Comparison of ENCODE assay signal across 14 cellular contexts in genomic region chr16:73143681-73144370, GRCh38.
DNase-seq lines count a peak whose midpoint lies in the region; ATAC-seq lines count a peak whose summit lies in the region.
"Had no signal": no experiment of that assay in that cellular context is flagged by ENCODE, and none has a peak within 500 bp of the region (broad histone marks: within the 10 kb centered on the region; RNA-seq: fewer than 3 reads in every experiment).

No MANE protein-coding gene starts in this region.

- peaks cover 6% of the 10 kb centered on the region for H3K9me3 Mint-ChIP-seq in stimulated activated effector memory CD8-positive, alpha-beta T cell treated with anti-CD3 and anti-CD28 coated beads, Interleukin-12 subunit alpha, Interleukin-12 subunit beta, amount 100 ng/mL, for 72 hours
- H3K9me3 Mint-ChIP-seq: memory B cell; stimulated activated naive CD8-positive, alpha-beta T cell treated with anti-CD3 and anti-CD28 coated beads, Interleukin-15, Interleukin-2, amounts not matched to agents 100 ng/mL and 50 ng/mL, for 24 hours had no signal

- H3K4me1 Mint-ChIP-seq in stimulated activated effector memory CD8-positive, alpha-beta T cell treated with anti-CD3 and anti-CD28 coated beads, Interleukin-12 subunit alpha, Interleukin-12 subunit beta, amount 100 ng/mL, for 72 hours: no peaks in the 10 kb centered on the region
- H3K4me1 Mint-ChIP-seq: memory B cell had no signal

- ATAC-seq in left cardiac atrium: peak; percentile 24 to 41
- no peak for ATAC-seq in stimulated activated effector memory CD8-positive, alpha-beta T cell treated with anti-CD3 and anti-CD28 coated beads, Interleukin-12 subunit alpha, Interleukin-12 subunit beta, amount 100 ng/mL, for 72 hours

- H3K27me3 ChIP-seq in adipocyte (replicated peaks; ENCODE audit: control insufficient read depth, insufficient read depth, low read length) (peaks cover 3% of the 10 kb centered on the region), rectal smooth muscle tissue (ENCODE audit: control insufficient read depth, insufficient read depth, low read length) (no peaks in the 10 kb centered on the region)
- H3K27me3 ChIP-seq: adrenal gland had no signal

- no peaks in the 10 kb centered on the region for H3K9me3 ChIP-seq in adipocyte (ENCODE audit: control insufficient read depth, low read length)
- H3K9me3 ChIP-seq: adrenal gland had no signal

- no peak overlapping the region for H3K27ac ChIP-seq in rectal smooth muscle tissue (ENCODE audit: low read depth, low read length)

- no peaks in the 10 kb centered on the region for H3K36me3 Mint-ChIP-seq in stimulated activated effector memory CD8-positive, alpha-beta T cell treated with anti-CD3 and anti-CD28 coated beads, Interleukin-12 subunit alpha, Interleukin-12 subunit beta, amount 100 ng/mL, for 72 hours
- H3K36me3 Mint-ChIP-seq: memory B cell had no signal

- H3K36me3 ChIP-seq in adipocyte (ENCODE audit: control insufficient read depth, insufficient read depth, low read length, severe bottlenecking) (no peaks in the 10 kb centered on the region), rectal smooth muscle tissue (ENCODE audit: control insufficient read depth, insufficient read depth, low read length) (no peaks in the 10 kb centered on the region)
- H3K36me3 ChIP-seq: adrenal gland had no signal

- peaks cover 11% of the 10 kb centered on the region for H3K4me1 ChIP-seq in adipocyte (ENCODE audit: control insufficient read depth, insufficient read depth, low read length)
- H3K4me1 ChIP-seq in rectal smooth muscle tissue (ENCODE audit: control insufficient read depth, insufficient read depth, low read length): no peaks in the 10 kb centered on the region

- no peak overlapping the region for H3K27ac Mint-ChIP-seq in stimulated activated effector memory CD8-positive, alpha-beta T cell treated with anti-CD3 and anti-CD28 coated beads, Interleukin-12 subunit alpha, Interleukin-12 subunit beta, amount 100 ng/mL, for 72 hours
- H3K27ac Mint-ChIP-seq: memory B cell; stimulated activated naive CD8-positive, alpha-beta T cell treated with anti-CD3 and anti-CD28 coated beads, Interleukin-15, Interleukin-2, amounts not matched to agents 100 ng/mL and 50 ng/mL, for 24 hours had no signal

- H3K4me3 ChIP-seq in adipocyte (ENCODE audit: low read length) (peak overlapping the region; percentile 69), rectal smooth muscle tissue (ENCODE audit: low read length) (peak overlapping the region; percentile 17)

- intact Hi-C loops in left cardiac atrium (cut with DNase I): no loop called here

- H3K4me3 Mint-ChIP-seq in stimulated activated effector memory CD8-positive, alpha-beta T cell treated with anti-CD3 and anti-CD28 coated beads, Interleukin-12 subunit alpha, Interleukin-12 subunit beta, amount 100 ng/mL, for 72 hours: no peak overlapping the region
- H3K4me3 Mint-ChIP-seq: memory B cell; stimulated activated naive CD8-positive, alpha-beta T cell treated with anti-CD3 and anti-CD28 coated beads, Interleukin-15, Interleukin-2, amounts not matched to agents 100 ng/mL and 50 ng/mL, for 24 hours had no signal

- DNase-seq in AG08395 (ENCODE audit: low spot score) (peak; percentile 36), adipocyte (ENCODE audit: low read depth) (peak; percentile 63), left cardiac atrium (no peak), NOMO-1 (lab: John Stamatoyannopoulos, UW; ENCODE audit: unreplicated experiment in 2 of 2) (no peak), GF-D8 (lab: John Stamatoyannopoulos, UW) (no peak)
- no peak for DNase-seq in central memory CD4-positive, alpha-beta T cell
- no peak for DNase-seq in stimulated activated effector memory CD8-positive, alpha-beta T cell treated with anti-CD3 and anti-CD28 coated beads, Interleukin-12 subunit alpha, Interleukin-12 subunit beta, amount 100 ng/mL, for 72 hours (ENCODE audit: low spot score in 2 of 2)
- DNase-seq: adrenal gland; foreskin melanocyte; NCI-H1694; stimulated activated CD4-positive, alpha-beta T cell treated with anti-CD3 and anti-CD28 coated beads, Interleukin-15, amount 100 ng/mL, for 24 hours had no signal

- H3K9ac ChIP-seq in adipocyte (ENCODE audit: low read length) (peak overlapping the region; percentile 44), rectal smooth muscle tissue (ENCODE audit: low read length) (no peak overlapping the region)

Comparison
In these comparisons a context has a peak if more than half of its experiments do, and no peak if none do; other contexts are left out.
1. DNase-seq: peak in AG08395 (single experiment) and adipocyte (single experiment); none in left cardiac atrium (single experiment), NOMO-1 (0 of 2), central memory CD4-positive, alpha-beta T cell (single experiment), GF-D8 (single experiment) and stimulated activated effector memory CD8-positive, alpha-beta T cell treated with anti-CD3 and anti-CD28 coated beads, Interleukin-12 subunit alpha, Interleukin-12 subunit beta, amount 100 ng/mL, for 72 hours (0 of 2).